In the genomic region with DNA sequence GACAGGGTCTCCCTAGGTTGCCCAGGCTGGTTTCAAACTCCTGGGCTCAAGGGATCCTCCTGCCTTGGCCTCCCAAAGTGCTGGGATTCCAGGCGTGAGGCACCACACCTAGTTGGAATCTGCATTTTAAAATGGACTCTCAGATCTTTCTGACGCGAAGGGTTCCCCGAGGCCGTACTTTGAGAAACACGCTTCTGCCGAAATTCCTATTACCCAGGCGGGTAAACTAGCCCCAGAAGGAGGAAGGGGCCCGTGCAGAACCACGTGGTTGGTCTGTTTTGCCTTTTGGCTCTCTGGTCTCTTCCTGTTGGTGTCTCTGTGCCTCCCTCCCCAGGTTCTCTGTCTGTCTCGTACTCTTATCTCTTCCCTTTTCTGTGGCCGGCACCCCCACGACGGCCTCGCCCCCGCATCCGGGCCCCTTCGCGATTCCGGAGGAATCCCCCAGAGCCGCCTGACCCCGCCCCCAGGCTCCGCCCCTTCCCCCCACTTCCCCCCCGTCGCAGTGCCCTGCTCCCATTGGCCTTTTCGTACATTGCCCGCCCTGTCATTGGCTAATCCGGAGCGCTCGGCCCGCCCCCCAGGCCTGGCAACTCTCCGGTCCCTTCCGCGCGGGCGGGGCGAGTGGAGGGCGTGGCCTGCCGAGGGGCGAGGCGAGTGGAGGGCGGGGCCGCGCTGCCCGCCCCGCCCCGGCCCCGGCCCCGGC, we compare ENCODE assay signal across 8 cellular contexts. TPM values are rescaled to one million over a fixed set of nuclear protein-coding genes. Genes with fewer than 3 reads are reported as not detected.
DNase-seq lines count a peak whose midpoint lies in the region; ATAC-seq and TF ChIP-seq lines count a peak whose summit lies in the region.

Gene TNFAIP8L1, plus strand, starts transcription at position 689 of the 703 bp plus-strand sequence. CDS start 12,354 bp downstream, outside the sequence.

- intact Hi-C loops in A673 (cut with micrococcal nuclease; ENCODE audit: unreplicated experiment): loop anchor here (5.0 kb wide), 1 partner anchor 62 kb away; no protein-coding TSS in a partner anchor
- intact Hi-C loops in breast epithelium (cut with DNase I; ENCODE audit: low total_unique reads): no loop called here

- H3K9me3 ChIP-seq in A673 (ENCODE audit: low read depth, low read length, poor library complexity, severe bottlenecking) (no peaks in the 10 kb centered on the region), breast epithelium (no peaks in the 10 kb centered on the region)

- H3K4me3 ChIP-seq in A673 (ENCODE audit: low read depth, low read length, poor library complexity, severe bottlenecking): peak within 1 kb of the TSS; percentile 89
- peak within 1 kb of the TSS; percentile 60 to 82 (median 73) for H3K4me3 ChIP-seq in breast epithelium
- peak within 1 kb of the TSS; percentile 55 to 79 (median 60) for H3K4me3 ChIP-seq in skin epidermis

- H3K27ac ChIP-seq in A673 (ENCODE audit: low read depth, low read length, poor library complexity, severe bottlenecking): peak within 1 kb of the TSS; percentile 80
- H3K27ac ChIP-seq in VCaP: peak within 1 kb of the TSS; percentile 29; the same call in 1 of the 2 replicates
- peak within 1 kb of the TSS; percentile 72 to 80 for H3K27ac ChIP-seq in breast epithelium
- peak within 1 kb of the TSS; percentile 37 to 90 (median 78) for H3K27ac ChIP-seq in skin epidermis

- CTCF ChIA-PET in A673 (lab: Charles Lee): no interaction called here

- TF ChIP-seq CTCF in A673 (conservative IDR thresholded peaks at IDR 0.05; ENCODE audit: low read depth, low read length) (no peak), VCaP (conservative IDR thresholded peaks at IDR 0.05) (no peak), breast epithelium (IDR thresholded peaks at IDR 0.05) (no peak)

- POLR2A ChIA-PET in A673 (lab: Charles Lee; ENCODE audit: low non-redundant PET): no interaction called here

- peaks cover 21% of the 10 kb centered on the region for H3K4me1 ChIP-seq in A673 (ENCODE audit: insufficient read depth, low read length, poor library complexity, severe bottlenecking)
- no peaks in the 10 kb centered on the region for H3K4me1 ChIP-seq in breast epithelium

- H3K36me3 ChIP-seq in A673 (ENCODE audit: insufficient read depth, low read length, poor library complexity, severe bottlenecking) (no peaks in the 10 kb centered on the region), breast epithelium (no peaks in the 10 kb centered on the region)

- TF ChIP-seq POLR2A in breast epithelium (IDR thresholded peaks at IDR 0.05): no peak

- TSS peak; percentile 55 for BruUV-seq in A673 (replicated peaks; lab: Mats Ljungman, UMichigan)

- DNase-seq in A673 (ENCODE audit: low spot score) (peak; percentile 97), NCI-H2196 (lab: John Stamatoyannopoulos, UW; ENCODE audit: unreplicated experiment) (peak; percentile 96), breast epithelium (ENCODE audit: low spot score in 2 of 2) (peak; percentile 95 to 97), iPS-NIHi11 (ENCODE audit: low spot score) (peak; percentile 100)

- ATAC-seq in GM18870 (IDR thresholded peaks at IDR 0.05; ENCODE audit: unreplicated experiment) (peak; percentile 68), HG03135 (IDR thresholded peaks at IDR 0.05; ENCODE audit: unreplicated experiment) (peak; percentile 77)

- H3K27me3 ChIP-seq in A673 (replicated peaks; ENCODE audit: insufficient read depth, low read depth, low read length, poor library complexity) (no peaks in the 10 kb centered on the region), breast epithelium (no peaks in the 10 kb centered on the region)

RNA-seq across cellular contexts. Expression of gene TNFAIP8L1, which starts in this region (rescaled TPM):
- total RNA-seq in A673 (2021): 24.7 and 25.4 TPM in 2 replicates
- 1 to 10 TPM; 1.6 to 3.6 (median 2.9) TPM for total RNA-seq in breast epithelium

Comparison
In these comparisons a context has a peak if more than half of its experiments do, and no peak if none do; other contexts are left out.
1. Peak in every context shown above with its lines: DNase-seq, ATAC-seq, H3K4me3 ChIP-seq and H3K27ac ChIP-seq.
2. H3K27ac ChIP-seq: peak in every context shown above with its lines; median percentile 80 in A673; 78 in skin epidermis; 76 in breast epithelium; 29 in VCaP.